ENCODE assay signal across 16 cellular contexts in genomic region chr19:6253886-6254285, GRCh38. TPM values are rescaled to one million over a fixed set of nuclear protein-coding genes. Genes with fewer than 3 reads are reported as not detected.
A peak's percentile ranks its signal among the peaks of the same experiment; 100 is the strongest.
DNase-seq lines count a peak whose midpoint lies in the region; ATAC-seq, FAIRE-seq and TF ChIP-seq lines count a peak whose summit lies in the region.
"Had no signal": no experiment of that assay in that cellular context is flagged by ENCODE, and none has a peak within 500 bp of the region (broad histone marks: within the 10 kb centered on the region; RNA-seq: fewer than 3 reads in every experiment).

No MANE protein-coding gene starts in this region.

- no peaks in the 10 kb centered on the region for H3K27me3 Mint-ChIP-seq in activated T-cell treated with anti-CD3 and anti-CD28 coated beads, Interleukin-2, amount 50 U/mL, for 24 hours
- H3K27me3 Mint-ChIP-seq in activated T-cell treated with anti-CD3 and anti-CD28 coated beads, Interleukin-2, amount 50 U/mL, for 4 hours (ENCODE audit: low read depth): no peaks in the 10 kb centered on the region
- H3K27me3 Mint-ChIP-seq in astrocyte (ENCODE audit: low read depth, unreplicated experiment) (no peaks in the 10 kb centered on the region), glutamatergic neuron (ENCODE audit: unreplicated experiment) (peaks cover 11% of the 10 kb centered on the region)
- H3K27me3 Mint-ChIP-seq: CD4-positive, CD25-positive, alpha-beta regulatory T cell had no signal

- H3K4me1 ChIP-seq in astrocyte (ENCODE audit: insufficient read depth, low read length): peaks cover 27% of the 10 kb centered on the region
- H3K4me1 ChIP-seq in smooth muscle cell (ENCODE audit: low read depth): no peaks in the 10 kb centered on the region

- no peak for ATAC-seq in activated T-cell treated with anti-CD3 and anti-CD28 coated beads, Interleukin-2, amount 50 U/mL, for 4 hours
- ATAC-seq in left lobe of liver (no peak), GM21528 (IDR thresholded peaks at IDR 0.05; ENCODE audit: low FRiP score, unreplicated experiment) (no peak)
- ATAC-seq: HCT116, HepG2 had no signal

- H4K20me1 ChIP-seq in astrocyte (ENCODE audit: insufficient read depth, low read length) (peaks cover 86% of the 10 kb centered on the region), smooth muscle cell (ENCODE audit: low read depth) (peaks cover 97% of the 10 kb centered on the region)

- H3K27ac ChIP-seq in astrocyte (ENCODE audit: low read depth, low read length) (no peak overlapping the region), smooth muscle cell (ENCODE audit: low read depth) (peak overlapping the region; percentile 24)
- H3K27ac ChIP-seq: 22Rv1 had no signal

- H3K4me1 Mint-ChIP-seq in activated T-cell treated with anti-CD3 and anti-CD28 coated beads, Interleukin-2, amount 50 U/mL, for 24 hours (ENCODE audit: low read depth): peaks cover 51% of the 10 kb centered on the region
- peaks cover 35% of the 10 kb centered on the region for H3K4me1 Mint-ChIP-seq in activated T-cell treated with anti-CD3 and anti-CD28 coated beads, Interleukin-2, amount 50 U/mL, for 4 hours (ENCODE audit: low read depth)
- H3K4me1 Mint-ChIP-seq in astrocyte (ENCODE audit: low read depth, unreplicated experiment): peaks cover 7% of the 10 kb centered on the region
- peaks cover 44% of the 10 kb centered on the region for H3K4me1 Mint-ChIP-seq in glutamatergic neuron (ENCODE audit: low read depth, unreplicated experiment)

- H3K9ac ChIP-seq in astrocyte (ENCODE audit: low read length) (no peak overlapping the region), smooth muscle cell (ENCODE audit: low read depth) (no peak overlapping the region)

- no peak for FAIRE-seq in astrocyte (lab: Jason Lieb, UNC)
- FAIRE-seq: GM18507, HepG2, HTR-8/SVneo had no signal

- H3K9me3 ChIP-seq in astrocyte (ENCODE audit: insufficient read depth, low read depth, low read length) (no peaks in the 10 kb centered on the region), smooth muscle cell (replicated peaks; ENCODE audit: low read depth) (no peaks in the 10 kb centered on the region)

- H3K27me3 ChIP-seq in astrocyte (ENCODE audit: insufficient read depth, low read length) (no peaks in the 10 kb centered on the region), smooth muscle cell (ENCODE audit: low read depth) (no peaks in the 10 kb centered on the region)

- H3K4me3 Mint-ChIP-seq in activated T-cell treated with anti-CD3 and anti-CD28 coated beads, Interleukin-2, amount 50 U/mL, for 24 hours: no peak overlapping the region
- H3K4me3 Mint-ChIP-seq in activated T-cell treated with anti-CD3 and anti-CD28 coated beads, Interleukin-2, amount 50 U/mL, for 4 hours: no peak overlapping the region
- H3K4me3 Mint-ChIP-seq in astrocyte (ENCODE audit: unreplicated experiment): no peak overlapping the region
- H3K4me3 Mint-ChIP-seq in glutamatergic neuron (ENCODE audit: unreplicated experiment): no peak overlapping the region

- no peak overlapping the region for H2AFZ ChIP-seq in astrocyte (ENCODE audit: low read depth, low read length)
- H2AFZ ChIP-seq in smooth muscle cell (ENCODE audit: low read depth): no peak overlapping the region

- peaks cover 82% of the 10 kb centered on the region for H3K79me2 ChIP-seq in astrocyte (ENCODE audit: insufficient read depth, low read length)
- peaks cover 98% of the 10 kb centered on the region for H3K79me2 ChIP-seq in smooth muscle cell (ENCODE audit: low read depth)

- H3K36me3 ChIP-seq in astrocyte (ENCODE audit: insufficient read depth, low read length) (peaks cover 10% of the 10 kb centered on the region), smooth muscle cell (ENCODE audit: low read depth) (no peaks in the 10 kb centered on the region)

- H3K36me3 Mint-ChIP-seq in activated T-cell treated with anti-CD3 and anti-CD28 coated beads, Interleukin-2, amount 50 U/mL, for 24 hours (ENCODE audit: low read depth): peaks cover 78% of the 10 kb centered on the region
- peaks cover 18% of the 10 kb centered on the region for H3K36me3 Mint-ChIP-seq in activated T-cell treated with anti-CD3 and anti-CD28 coated beads, Interleukin-2, amount 50 U/mL, for 4 hours (ENCODE audit: insufficient read depth)
- H3K36me3 Mint-ChIP-seq in astrocyte (ENCODE audit: low read depth, unreplicated experiment) (peaks cover 8% of the 10 kb centered on the region), glutamatergic neuron (ENCODE audit: unreplicated experiment) (peaks cover 6% of the 10 kb centered on the region)

- H3K9me3 Mint-ChIP-seq in activated T-cell treated with anti-CD3 and anti-CD28 coated beads, Interleukin-2, amount 50 U/mL, for 24 hours: no peaks in the 10 kb centered on the region
- no peaks in the 10 kb centered on the region for H3K9me3 Mint-ChIP-seq in activated T-cell treated with anti-CD3 and anti-CD28 coated beads, Interleukin-2, amount 50 U/mL, for 4 hours
- H3K9me3 Mint-ChIP-seq in astrocyte (ENCODE audit: unreplicated experiment): no peaks in the 10 kb centered on the region
- peaks cover 22% of the 10 kb centered on the region for H3K9me3 Mint-ChIP-seq in glutamatergic neuron (ENCODE audit: unreplicated experiment)
- H3K9me3 Mint-ChIP-seq: CD4-positive, CD25-positive, alpha-beta regulatory T cell had no signal

- 70% methylated on average over 5 of the region's 5 CpGs for WGBS in smooth muscle cell (ENCODE audit: low lambda C conversion rate)

- H3K4me2 ChIP-seq in astrocyte (ENCODE audit: low read length): peak overlapping the region; percentile 54
- peak overlapping the region; percentile 41 for H3K4me2 ChIP-seq in smooth muscle cell

- TF ChIP-seq CTCF in astrocyte (IDR thresholded peaks at IDR 0.05; ENCODE audit: insufficient read depth, low read depth, low read length) (no peak), glutamatergic neuron (IDR thresholded peaks at IDR 0.05; ENCODE audit: partially characterized antibody, unreplicated experiment) (no peak), smooth muscle cell (IDR thresholded peaks at IDR 0.05; ENCODE audit: borderline replicate concordance, insufficient read depth, poor library complexity, severe bottlenecking) (no peak)

- peak overlapping the region; percentile 50 for H3K27ac Mint-ChIP-seq in activated T-cell treated with anti-CD3 and anti-CD28 coated beads, Interleukin-2, amount 50 U/mL, for 24 hours
- H3K27ac Mint-ChIP-seq in astrocyte (ENCODE audit: unreplicated experiment) (no peak overlapping the region), glutamatergic neuron (ENCODE audit: unreplicated experiment) (peak overlapping the region; percentile 34)

- H3F3A ChIP-seq in smooth muscle cell (ENCODE audit: low read depth): no peaks in the 10 kb centered on the region

- H3K4me3 ChIP-seq in astrocyte (ENCODE audit: insufficient read depth, low read depth, low read length) (no peak overlapping the region), smooth muscle cell (no peak overlapping the region)

- no peak for DNase-seq in activated T-cell treated with anti-CD3 and anti-CD28 coated beads, Interleukin-2, amount 50 U/mL, for 24 hours
- no peak for DNase-seq in activated T-cell treated with anti-CD3 and anti-CD28 coated beads, Interleukin-2, amount 50 U/mL, for 4 hours
- no peak for DNase-seq in astrocyte (ENCODE audit: low read depth)
- DNase-seq in glutamatergic neuron: no peak
- DNase-seq in smooth muscle cell (lab: John Stamatoyannopoulos, UW; ENCODE audit: unreplicated experiment): no peak
- DNase-seq in left lobe of liver (ENCODE audit: low spot score): no peak
- DNase-seq in SKM-1 treated with dmso at 0.1 percent for 144 hours (lab: John Stamatoyannopoulos, UW; ENCODE audit: unreplicated experiment): no peak
- DNase-seq: Calu3; CD4-positive, CD25-positive, alpha-beta regulatory T cell; DMS 273 treated with DMSO at 0.1 percent for 48 hours had no signal

RNA-seq across cellular contexts. Expression of gene MLLT1, which starts 25.9 kb away (rescaled TPM):
- 100 to 1,000 TPM; 105 to 118 (median 109) TPM for total RNA-seq in activated T-cell treated with anti-CD3 and anti-CD28 coated beads, Interleukin-2, amount 50 U/mL, for 4 hours
- total RNA-seq in astrocyte (41.6 and 46.0 TPM in 2 replicates), glutamatergic neuron (ENCODE audit: unreplicated experiment) (52.9 TPM), smooth muscle cell (15.4 and 18.8 TPM in 2 replicates), left lobe of liver (21.8 TPM)
- polyA plus RNA-seq in smooth muscle cell: 25.2 and 27.3 TPM in 2 replicates
